Comparison of ENCODE assay signal across 2 cellular contexts in the genomic region with DNA sequence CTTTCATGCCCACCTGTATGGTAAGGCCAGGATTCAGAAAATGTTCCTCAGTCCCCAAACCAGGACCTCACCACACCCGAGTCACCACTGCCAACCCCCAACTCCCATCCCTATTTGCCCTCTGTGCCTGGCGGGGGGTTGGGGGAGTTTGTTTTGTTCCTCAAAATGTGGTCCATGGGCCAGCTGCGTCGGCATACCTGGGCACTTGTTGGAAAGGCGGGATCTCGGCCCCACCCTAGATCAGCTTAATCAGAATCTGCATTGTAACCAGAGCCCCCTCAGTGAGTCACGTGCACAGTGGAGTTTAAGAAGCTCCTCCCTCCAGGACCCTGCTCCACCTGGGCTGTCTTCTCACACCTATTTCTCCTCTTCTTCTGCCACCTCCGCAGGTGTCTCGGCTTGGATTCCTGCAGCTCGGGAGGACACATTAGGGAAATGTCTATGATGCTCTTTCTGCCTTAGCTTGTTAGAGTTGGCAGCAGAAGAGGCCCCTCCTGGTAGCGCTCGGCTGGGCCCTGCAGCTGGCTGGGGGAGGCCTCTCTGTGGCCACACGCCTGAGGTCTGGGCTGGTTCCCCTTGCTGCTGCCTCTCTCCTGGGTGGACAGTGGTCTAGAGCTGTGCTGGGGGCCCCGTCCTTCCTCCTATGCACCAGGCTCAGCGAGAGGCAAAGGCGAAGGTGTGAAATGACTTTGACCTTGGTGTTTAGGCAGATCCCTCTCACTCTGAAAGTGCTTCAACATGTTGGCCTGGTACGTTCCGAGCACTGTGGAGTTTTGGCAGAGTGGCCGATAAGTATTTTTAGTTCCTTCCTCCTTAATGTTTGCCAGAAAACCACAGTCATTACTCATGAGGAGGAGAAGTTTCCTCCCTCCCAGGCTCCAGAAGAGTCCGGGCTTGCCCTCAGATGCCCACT.
TF ChIP-seq lines count a peak whose summit lies in the region.

No MANE protein-coding gene starts in this region.

TF ChIP-seq in SK-N-SH treated with all-trans-retinoic acid at 6 μM for 48 hours, 23 proteins besides CTCF, POLR2A, EP300 and RAD21 (continued from another document):
- TF ChIP-seq, protein P1, sequence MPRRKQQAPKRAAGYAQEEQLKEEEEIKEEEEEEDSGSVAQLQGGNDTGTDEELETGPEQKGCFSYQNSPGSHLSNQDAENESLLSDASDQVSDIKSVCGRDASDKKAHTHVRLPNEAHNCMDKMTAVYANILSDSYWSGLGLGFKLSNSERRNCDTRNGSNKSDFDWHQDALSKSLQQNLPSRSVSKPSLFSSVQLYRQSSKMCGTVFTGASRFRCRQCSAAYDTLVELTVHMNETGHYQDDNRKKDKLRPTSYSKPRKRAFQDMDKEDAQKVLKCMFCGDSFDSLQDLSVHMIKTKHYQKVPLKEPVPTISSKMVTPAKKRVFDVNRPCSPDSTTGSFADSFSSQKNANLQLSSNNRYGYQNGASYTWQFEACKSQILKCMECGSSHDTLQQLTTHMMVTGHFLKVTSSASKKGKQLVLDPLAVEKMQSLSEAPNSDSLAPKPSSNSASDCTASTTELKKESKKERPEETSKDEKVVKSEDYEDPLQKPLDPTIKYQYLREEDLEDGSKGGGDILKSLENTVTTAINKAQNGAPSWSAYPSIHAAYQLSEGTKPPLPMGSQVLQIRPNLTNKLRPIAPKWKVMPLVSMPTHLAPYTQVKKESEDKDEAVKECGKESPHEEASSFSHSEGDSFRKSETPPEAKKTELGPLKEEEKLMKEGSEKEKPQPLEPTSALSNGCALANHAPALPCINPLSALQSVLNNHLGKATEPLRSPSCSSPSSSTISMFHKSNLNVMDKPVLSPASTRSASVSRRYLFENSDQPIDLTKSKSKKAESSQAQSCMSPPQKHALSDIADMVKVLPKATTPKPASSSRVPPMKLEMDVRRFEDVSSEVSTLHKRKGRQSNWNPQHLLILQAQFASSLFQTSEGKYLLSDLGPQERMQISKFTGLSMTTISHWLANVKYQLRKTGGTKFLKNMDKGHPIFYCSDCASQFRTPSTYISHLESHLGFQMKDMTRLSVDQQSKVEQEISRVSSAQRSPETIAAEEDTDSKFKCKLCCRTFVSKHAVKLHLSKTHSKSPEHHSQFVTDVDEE (CRISPR knock-in tag; IDR thresholded peaks at IDR 0.05): no peak
- TF ChIP-seq GLIS3 (CRISPR knock-in tag; IDR thresholded peaks at IDR 0.05) (no peak), ZNF70 (CRISPR knock-in tag; IDR thresholded peaks at IDR 0.05) (no peak), ISL1 (CRISPR knock-in tag; IDR thresholded peaks at IDR 0.05) (no peak), TCF4 (CRISPR knock-in tag; IDR thresholded peaks at IDR 0.05; ENCODE audit: borderline replicate concordance) (no peak), BACH2 (CRISPR knock-in tag; IDR thresholded peaks at IDR 0.05; ENCODE audit: borderline replicate concordance) (no peak), ZNF8 (CRISPR knock-in tag; IDR thresholded peaks at IDR 0.05) (no peak), ARNTL (CRISPR knock-in tag; IDR thresholded peaks at IDR 0.05; ENCODE audit: borderline replicate concordance, low read depth) (no peak), ZFP3 (CRISPR knock-in tag; IDR thresholded peaks at IDR 0.05) (no peak), RARB (CRISPR knock-in tag; IDR thresholded peaks at IDR 0.05) (no peak), ZC3H10 (CRISPR knock-in tag; IDR thresholded peaks at IDR 0.05) (no peak), SNAI2 (CRISPR knock-in tag; IDR thresholded peaks at IDR 0.05) (no peak), ESRRG (CRISPR knock-in tag; IDR thresholded peaks at IDR 0.05) (no peak), CSDC2 (CRISPR knock-in tag; IDR thresholded peaks at IDR 0.05) (no peak)
- TF ChIP-seq, protein P2, sequence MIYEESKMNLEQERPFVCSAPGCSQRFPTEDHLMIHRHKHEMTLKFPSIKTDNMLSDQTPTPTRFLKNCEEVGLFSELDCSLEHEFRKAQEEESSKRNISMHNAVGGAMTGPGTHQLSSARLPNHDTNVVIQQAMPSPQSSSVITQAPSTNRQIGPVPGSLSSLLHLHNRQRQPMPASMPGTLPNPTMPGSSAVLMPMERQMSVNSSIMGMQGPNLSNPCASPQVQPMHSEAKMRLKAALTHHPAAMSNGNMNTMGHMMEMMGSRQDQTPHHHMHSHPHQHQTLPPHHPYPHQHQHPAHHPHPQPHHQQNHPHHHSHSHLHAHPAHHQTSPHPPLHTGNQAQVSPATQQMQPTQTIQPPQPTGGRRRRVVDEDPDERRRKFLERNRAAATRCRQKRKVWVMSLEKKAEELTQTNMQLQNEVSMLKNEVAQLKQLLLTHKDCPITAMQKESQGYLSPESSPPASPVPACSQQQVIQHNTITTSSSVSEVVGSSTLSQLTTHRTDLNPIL (CRISPR knock-in tag; IDR thresholded peaks at IDR 0.05; ENCODE audit: low read depth): no peak
- TF ChIP-seq, protein P3, sequence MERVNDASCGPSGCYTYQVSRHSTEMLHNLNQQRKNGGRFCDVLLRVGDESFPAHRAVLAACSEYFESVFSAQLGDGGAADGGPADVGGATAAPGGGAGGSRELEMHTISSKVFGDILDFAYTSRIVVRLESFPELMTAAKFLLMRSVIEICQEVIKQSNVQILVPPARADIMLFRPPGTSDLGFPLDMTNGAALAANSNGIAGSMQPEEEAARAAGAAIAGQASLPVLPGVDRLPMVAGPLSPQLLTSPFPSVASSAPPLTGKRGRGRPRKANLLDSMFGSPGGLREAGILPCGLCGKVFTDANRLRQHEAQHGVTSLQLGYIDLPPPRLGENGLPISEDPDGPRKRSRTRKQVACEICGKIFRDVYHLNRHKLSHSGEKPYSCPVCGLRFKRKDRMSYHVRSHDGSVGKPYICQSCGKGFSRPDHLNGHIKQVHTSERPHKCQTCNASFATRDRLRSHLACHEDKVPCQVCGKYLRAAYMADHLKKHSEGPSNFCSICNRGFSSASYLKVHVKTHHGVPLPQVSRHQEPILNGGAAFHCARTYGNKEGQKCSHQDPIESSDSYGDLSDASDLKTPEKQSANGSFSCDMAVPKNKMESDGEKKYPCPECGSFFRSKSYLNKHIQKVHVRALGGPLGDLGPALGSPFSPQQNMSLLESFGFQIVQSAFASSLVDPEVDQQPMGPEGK (CRISPR knock-in tag; IDR thresholded peaks at IDR 0.05; ENCODE audit: borderline replicate concordance): no peak

TF ChIP-seq in H1, 55 proteins besides CTCF, POLR2A, EP300 and RAD21 (continued from another document):
- TF ChIP-seq PHF8 (conservative IDR thresholded peaks at IDR 0.05; ENCODE audit: low read depth, low read length) (no peak), SAP30 (IDR thresholded peaks at IDR 0.05; ENCODE audit: insufficient read depth, insufficient replicate concordance, low read length) (no peak), TAF1 (IDR thresholded peaks at IDR 0.05; ENCODE audit: low read depth, low read length) (no peak), SP2 (IDR thresholded peaks at IDR 0.05; ENCODE audit: low read length) (no peak), CTBP2 (IDR thresholded peaks at IDR 0.05; ENCODE audit: borderline replicate concordance, insufficient read depth, insufficient read length, low read length) (no peak), KDM5A (IDR thresholded peaks at IDR 0.05; ENCODE audit: low read length) (no peak), SIX5 (IDR thresholded peaks at IDR 0.05; ENCODE audit: low read depth, low read length) (no peak)
- TF ChIP-seq, protein P4, sequence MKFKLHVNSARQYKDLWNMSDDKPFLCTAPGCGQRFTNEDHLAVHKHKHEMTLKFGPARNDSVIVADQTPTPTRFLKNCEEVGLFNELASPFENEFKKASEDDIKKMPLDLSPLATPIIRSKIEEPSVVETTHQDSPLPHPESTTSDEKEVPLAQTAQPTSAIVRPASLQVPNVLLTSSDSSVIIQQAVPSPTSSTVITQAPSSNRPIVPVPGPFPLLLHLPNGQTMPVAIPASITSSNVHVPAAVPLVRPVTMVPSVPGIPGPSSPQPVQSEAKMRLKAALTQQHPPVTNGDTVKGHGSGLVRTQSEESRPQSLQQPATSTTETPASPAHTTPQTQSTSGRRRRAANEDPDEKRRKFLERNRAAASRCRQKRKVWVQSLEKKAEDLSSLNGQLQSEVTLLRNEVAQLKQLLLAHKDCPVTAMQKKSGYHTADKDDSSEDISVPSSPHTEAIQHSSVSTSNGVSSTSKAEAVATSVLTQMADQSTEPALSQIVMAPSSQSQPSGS (IDR thresholded peaks at IDR 0.05; ENCODE audit: low read length): no peak
- TF ChIP-seq, protein P5, sequence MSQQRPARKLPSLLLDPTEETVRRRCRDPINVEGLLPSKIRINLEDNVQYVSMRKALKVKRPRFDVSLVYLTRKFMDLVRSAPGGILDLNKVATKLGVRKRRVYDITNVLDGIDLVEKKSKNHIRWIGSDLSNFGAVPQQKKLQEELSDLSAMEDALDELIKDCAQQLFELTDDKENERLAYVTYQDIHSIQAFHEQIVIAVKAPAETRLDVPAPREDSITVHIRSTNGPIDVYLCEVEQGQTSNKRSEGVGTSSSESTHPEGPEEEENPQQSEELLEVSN (IDR thresholded peaks at IDR 0.05): no peak
